8 cellular contexts compared by ENCODE assay signal in the genomic region with DNA sequence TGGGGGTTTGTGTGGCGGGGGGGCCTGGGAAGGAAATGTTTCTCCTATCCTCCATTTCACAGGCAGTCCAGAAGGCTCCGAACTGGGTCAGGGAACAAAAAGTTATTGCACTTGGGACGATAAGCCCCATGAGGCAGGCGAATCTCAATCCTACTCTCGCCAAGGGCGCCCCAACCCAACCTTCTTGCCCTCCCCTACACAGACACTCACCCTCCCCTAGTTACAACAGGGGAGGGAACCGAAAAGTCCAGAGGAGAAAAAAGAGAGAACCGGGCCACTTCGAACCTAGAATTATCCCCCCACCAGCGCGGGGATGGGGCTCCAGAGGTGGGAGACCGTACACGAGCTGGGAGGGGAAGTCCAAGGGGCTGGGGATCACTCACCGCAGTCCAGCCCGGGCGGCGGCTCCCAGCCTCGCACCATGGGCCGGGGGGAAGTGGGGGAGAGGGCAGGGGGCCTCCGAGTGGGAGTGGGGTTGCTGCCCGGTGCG. TPM values are rescaled to one million over a fixed set of nuclear protein-coding genes. Genes with fewer than 3 reads are reported as not detected.
A peak's percentile ranks its signal among the peaks of the same experiment; 100 is the strongest.
DNase-seq lines count a peak whose midpoint lies in the region; ATAC-seq and TF ChIP-seq lines count a peak whose summit lies in the region.

No MANE protein-coding gene starts in this region.

- no peaks in the 10 kb centered on the region for H3K9me3 Mint-ChIP-seq in activated B cell treated with CpG ODN at 0.5 μM for 24 hours

- no peak for TF ChIP-seq POLR2A in prostate gland (IDR thresholded peaks at IDR 0.05)

- peak overlapping the region; percentile 96 for H3K4me3 Mint-ChIP-seq in activated B cell treated with CpG ODN at 0.5 μM for 24 hours

- H3K27ac ChIP-seq in ACC112 (ENCODE audit: low read depth, low read length) = peak overlapping the region; percentile 18; the same call in 1 of the 2 replicates
- peak overlapping the region; percentile 92 to 99 for H3K27ac ChIP-seq in prostate gland

- H3K9me3 ChIP-seq in prostate gland = no peaks in the 10 kb centered on the region

- POLR2A ChIA-PET in activated B cell treated with CpG ODN at 0.5 μM for 24 hours (lab: Charles Lee) = interaction anchor here (0.6 to 3.4 kb wide), 8 partner anchors 10 to 450 kb away, joined by 3 to 44 read pairs (median 9); a partner anchor contains a TSS

- peak; percentile 30 for ATAC-seq in GM18909 (IDR thresholded peaks at IDR 0.05; ENCODE audit: poor library complexity, unreplicated experiment)
- peak; percentile 1 for ATAC-seq in HG03139 (IDR thresholded peaks at IDR 0.05; ENCODE audit: unreplicated experiment)
- ATAC-seq in activated B cell treated with CpG ODN at 0.5 μM for 24 hours (ENCODE audit: low read depth) = peak; percentile 26

- H3K4me1 ChIP-seq in ACC112 (ENCODE audit: control insufficient read depth, insufficient read depth, low read length, unreplicated experiment) (peaks cover 19% of the 10 kb centered on the region), prostate gland (replicated peaks) (no peaks in the 10 kb centered on the region)

- peaks cover 7% of the 10 kb centered on the region for H3K36me3 Mint-ChIP-seq in activated B cell treated with CpG ODN at 0.5 μM for 24 hours (ENCODE audit: low read depth)

- TF ChIP-seq CTCF in activated B cell treated with CpG ODN at 0.5 μM for 24 hours (IDR thresholded peaks at IDR 0.05) (no peak), prostate gland (IDR thresholded peaks at IDR 0.05) (no peak)

- H3K27me3 ChIP-seq in ACC112 (ENCODE audit: insufficient read depth, low read length) (no peaks in the 10 kb centered on the region), prostate gland (replicated peaks; ENCODE audit: insufficient read depth) (no peaks in the 10 kb centered on the region)

- peaks cover 28% of the 10 kb centered on the region for H3K79me2 ChIP-seq in ACC112 (ENCODE audit: control insufficient read depth, insufficient read depth, low read length, unreplicated experiment)

- intact Hi-C loops in activated B cell treated with CpG ODN at 0.5 μM for 24 hours (cut with micrococcal nuclease) = loop anchor here (1.0 kb wide), 4 partner anchors 10 to 184 kb away; a partner anchor contains a TSS
- intact Hi-C loops in prostate gland (cut with DNase I) = no loop called here

- peak overlapping the region; percentile 37 for H2AFZ ChIP-seq in ACC112 (ENCODE audit: low read length, unreplicated experiment)

- no peaks in the 10 kb centered on the region for H3K27me3 Mint-ChIP-seq in activated B cell treated with CpG ODN at 0.5 μM for 24 hours

- DNase-seq in activated B cell treated with CpG ODN at 0.5 μM for 24 hours (no peak), glomerular visceral epithelial cell (ENCODE audit: extremely low spot score) (peak; percentile 18), prostate gland (ENCODE audit: low spot score) (no peak), NCI-H2171 (lab: John Stamatoyannopoulos, UW) (no peak)
- no peak for DNase-seq in central memory CD4-positive, alpha-beta T cell

- CTCF ChIA-PET in activated B cell treated with CpG ODN at 0.5 μM for 24 hours (lab: Charles Lee) = interaction anchor here (1.4 to 2.0 kb wide), 2 partner anchors 10 to 15 kb away, joined by 6 to 14 read pairs; no protein-coding TSS in a partner anchor

- peak overlapping the region; percentile 86 for H3K27ac Mint-ChIP-seq in activated B cell treated with CpG ODN at 0.5 μM for 24 hours

- H3K36me3 ChIP-seq in ACC112 (ENCODE audit: insufficient read depth, low read length) (peaks cover 5% of the 10 kb centered on the region; the same call in 1 of the 2 replicates), prostate gland (no peaks in the 10 kb centered on the region)

- under 1% methylated on average over 22 of the region's 22 CpGs for WGBS in prostate gland

- peak overlapping the region; percentile 88 for H3K4me3 ChIP-seq in ACC112 (ENCODE audit: low read depth, low read length)
- H3K4me3 ChIP-seq in prostate gland = peak overlapping the region; percentile 84 to 98

- H3K4me1 Mint-ChIP-seq in activated B cell treated with CpG ODN at 0.5 μM for 24 hours = peaks cover 18% of the 10 kb centered on the region

RNA-seq across cellular contexts. Expression of a gene that starts 0.4 kb away (rescaled TPM):
- total RNA-seq in activated B cell treated with CpG ODN at 0.5 μM for 24 hours (10.8 and 11.5 TPM in 2 replicates), prostate gland (10 to 100 TPM; 15.3 to 22.0 TPM)

RNA-seq across cellular contexts. Expression of a gene that starts 17.1 kb away (rescaled TPM):
- total RNA-seq in activated B cell treated with CpG ODN at 0.5 μM for 24 hours (23.4 and 28.9 TPM in 2 replicates), prostate gland (10 to 100 TPM in 1 of 2 donors, 1 to 10 TPM in 1; 4.9 to 20.2 TPM)

RNA-seq across cellular contexts. Expression of a gene that starts 21.1 kb away (rescaled TPM):
- total RNA-seq in activated B cell treated with CpG ODN at 0.5 μM for 24 hours = 10.4 and 11.8 TPM in 2 replicates
- total RNA-seq in prostate gland = 10 to 100 TPM; 45.4 to 87.3 TPM

RNA-seq across cellular contexts. Expression of a gene that starts 35.7 kb away (rescaled TPM):
- total RNA-seq in activated B cell treated with CpG ODN at 0.5 μM for 24 hours (259 and 264 TPM in 2 replicates), prostate gland (100 to 1,000 TPM in 1 of 2 donors, 10 to 100 TPM in 1; 62.7 to 113 TPM)

RNA-seq across cellular contexts. Expression of a gene that starts 47.8 kb away (rescaled TPM):
- total RNA-seq in activated B cell treated with CpG ODN at 0.5 μM for 24 hours = not detected in 2 replicates
- total RNA-seq in prostate gland = 10 to 100 TPM in 1 of 2 donors, not detected in 1; 21.1 TPM
